Comparison of ENCODE assay signal across 8 cellular contexts in genomic region chr9:18438300-18438925, GRCh38. TPM values are rescaled to one million over a fixed set of nuclear protein-coding genes. Genes with fewer than 3 reads are reported as not detected.
DNase-seq lines count a peak whose midpoint lies in the region; ATAC-seq and TF ChIP-seq lines count a peak whose summit lies in the region.

No MANE protein-coding gene starts in this region.

- 2% methylated on average over 7 of the region's 31 CpGs; no CpG with 5 or more reads in 1 of the 2 experiments for WGBS in IMR-90 (ENCODE audit: extremely low coverage in 2 of 2, insufficient read length in 1 of 2), 2 experiments

- peak overlapping the region; percentile 61 for H4K91ac ChIP-seq in IMR-90 (ENCODE audit: insufficient read depth, low read depth, low read length)

- H3K23ac ChIP-seq in IMR-90 (ENCODE audit: low read depth, low read length) = peak overlapping the region; percentile 76; the same call in 1 of the 2 replicates

- 0 out of 2 replicates have a peak overlapping the region, but pooled peaks have one; percentile 11 for H2AK5ac ChIP-seq in IMR-90 (ENCODE audit: low read depth, low read length)

- H3K4me1 ChIP-seq in IMR-90 (ENCODE audit: control insufficient read depth, insufficient read depth, low read length) (peaks cover 9% of the 10 kb centered on the region), subcutaneous abdominal adipose tissue (ENCODE audit: control insufficient read depth in 5 of 5, insufficient read depth in 5 of 5, low read length in 5 of 5) (peaks cover 0 to 21% (median 19%) of the 10 kb centered on the region in 5 donors)

- H3K4me2 ChIP-seq in IMR-90 (ENCODE audit: low read depth, low read length) = peak overlapping the region; percentile 46

- H3K4me1 Mint-ChIP-seq in stimulated activated effector memory CD8-positive, alpha-beta T cell treated with anti-CD3 and anti-CD28 coated beads, Interleukin-12 subunit alpha, Interleukin-12 subunit beta, amount 100 ng/mL, for 72 hours = peaks cover 7% of the 10 kb centered on the region

- no peaks in the 10 kb centered on the region for H4K20me1 ChIP-seq in IMR-90 (ENCODE audit: insufficient read depth, low read length)

- TF ChIP-seq POLR2A in IMR-90 (IDR thresholded peaks at IDR 0.05; ENCODE audit: low read depth, low read length) = no peak

- H3K56ac ChIP-seq in IMR-90 (ENCODE audit: extremely low read depth, insufficient read depth, low read length) = peak overlapping the region; percentile 50

- H2AFZ ChIP-seq in IMR-90 (replicated peaks; ENCODE audit: low read length, poor library complexity) = peak overlapping the region; percentile 90

- H3K9me1 ChIP-seq in IMR-90 (ENCODE audit: insufficient read depth, low read length) = no peaks in the 10 kb centered on the region

- H2BK15ac ChIP-seq in IMR-90 (ENCODE audit: low read depth, low read length) = peak overlapping the region; percentile 48; the same call in 2 of the 3 replicates

- H3K4me3 ChIP-seq in IMR-90 (ENCODE audit: insufficient read depth, low read depth, low read length) (peak overlapping the region; percentile 12), subcutaneous abdominal adipose tissue (ENCODE audit: low read depth in 1 of 5, low read length in 5 of 5) (peak overlapping the region; percentile 61 to 79 (median 69))

- H2BK20ac ChIP-seq in IMR-90 (ENCODE audit: low read depth, low read length) = peak overlapping the region; percentile 50; the same call in 1 of the 2 replicates

- DNase-seq in IMR-90 (peak; percentile 44), dermis blood vessel endothelial cell (peak; percentile 76), left lobe of liver (ENCODE audit: low spot score) (peak; percentile 59), NCI-H2029 (lab: John Stamatoyannopoulos, UW) (no peak)
- DNase-seq in stimulated activated CD4-positive, alpha-beta T cell treated with anti-CD3 and anti-CD28 coated beads, Interleukin-2, amount 100 ng/mL, for 24 hours = no peak
- no peak for DNase-seq in stimulated activated effector memory CD8-positive, alpha-beta T cell treated with anti-CD3 and anti-CD28 coated beads, Interleukin-12 subunit alpha, Interleukin-12 subunit beta, amount 100 ng/mL, for 72 hours (ENCODE audit: low spot score in 2 of 2)

- H3K27me3 ChIP-seq in IMR-90 (ENCODE audit: control insufficient read depth, insufficient read depth, low read length) (no peaks in the 10 kb centered on the region), subcutaneous abdominal adipose tissue (ENCODE audit: control insufficient read depth in 5 of 5, insufficient read depth in 4 of 5, low read length in 5 of 5) (no peaks in the 10 kb centered on the region)

- H2BK5ac ChIP-seq in IMR-90 (ENCODE audit: low read depth, low read length, poor library complexity, severe bottlenecking) = peak overlapping the region; percentile 14

- no peaks in the 10 kb centered on the region for H3K36me3 Mint-ChIP-seq in stimulated activated effector memory CD8-positive, alpha-beta T cell treated with anti-CD3 and anti-CD28 coated beads, Interleukin-12 subunit alpha, Interleukin-12 subunit beta, amount 100 ng/mL, for 72 hours

- H3K14ac ChIP-seq in IMR-90 (replicated peaks; ENCODE audit: low read depth, low read length) = peak overlapping the region; percentile 53

- dilution Hi-C loops in IMR-90 (cut with HindIII; ENCODE audit: low sequenced_read_pairs, unreplicated experiment) = no loop called here

- H3K9ac ChIP-seq in IMR-90 (ENCODE audit: low read depth, low read length) (peak overlapping the region; percentile 23), subcutaneous abdominal adipose tissue (ENCODE audit: low read length in 5 of 5) (peak overlapping the region in 1 of 5 donors; percentile 60)

- peak overlapping the region; percentile 19 for H2AK9ac ChIP-seq in IMR-90 (replicated peaks; ENCODE audit: low read depth, low read length, poor library complexity)

- TF ChIP-seq RAD21 in IMR-90 (IDR thresholded peaks at IDR 0.05; ENCODE audit: low read length) = peak; percentile 36; the same call in 1 of the 2 replicates

- H3K4ac ChIP-seq in IMR-90 (ENCODE audit: low read depth, low read length) = peak overlapping the region; percentile 69

- H4K5ac ChIP-seq in IMR-90 (ENCODE audit: low read depth, low read length) = peak overlapping the region; percentile 5; the same call in 1 of the 2 replicates

- peak overlapping the region; percentile 28; the same call in 1 of the 2 replicates for H3K18ac ChIP-seq in IMR-90 (ENCODE audit: low read depth, low read length)

- H3K36me3 ChIP-seq in IMR-90 (ENCODE audit: control insufficient read depth, insufficient read depth, low read length) (no peaks in the 10 kb centered on the region), subcutaneous abdominal adipose tissue (ENCODE audit: control insufficient read depth in 5 of 5, insufficient read depth in 5 of 5, low read length in 5 of 5) (no peaks in the 10 kb centered on the region)

- H3K27ac ChIP-seq in IMR-90 (ENCODE audit: insufficient read depth, low read length) = peak overlapping the region; percentile 83
- peak overlapping the region; percentile 54 for H3K27ac ChIP-seq in subcutaneous abdominal adipose tissue (ENCODE audit: low read depth, low read length)

- no peaks in the 10 kb centered on the region for H3K9me3 Mint-ChIP-seq in stimulated activated effector memory CD8-positive, alpha-beta T cell treated with anti-CD3 and anti-CD28 coated beads, Interleukin-12 subunit alpha, Interleukin-12 subunit beta, amount 100 ng/mL, for 72 hours

- H3K79me1 ChIP-seq in IMR-90 (ENCODE audit: low read depth in 1 of 2, low read length in 2 of 2) = no peaks in the 10 kb centered on the region

- CTCF ChIA-PET in IMR-90 (lab: Yijun Ruan, JAX) = interaction anchor here (0.6 to 2.3 kb wide), 10 partner anchors 9 to 591 kb away, joined by 3 to 20 read pairs (median 3); no protein-coding TSS in a partner anchor

- in situ Hi-C loops in IMR-90 (cut with MboI; ENCODE audit: low sequenced_read_pairs) = loop anchor here (25.0 kb wide), 1 partner anchor 626 kb away; no protein-coding TSS in a partner anchor

- no peak overlapping the region for H3K4me3 Mint-ChIP-seq in stimulated activated effector memory CD8-positive, alpha-beta T cell treated with anti-CD3 and anti-CD28 coated beads, Interleukin-12 subunit alpha, Interleukin-12 subunit beta, amount 100 ng/mL, for 72 hours

- H2BK120ac ChIP-seq in IMR-90 (ENCODE audit: low read depth, low read length) = peak overlapping the region; percentile 93

- peak overlapping the region; percentile 33 to 83 for H4K8ac ChIP-seq in IMR-90 (ENCODE audit: low read depth in 2 of 2, low read length in 2 of 2)

- H3K9me3 ChIP-seq in IMR-90 (ENCODE audit: control insufficient read depth, insufficient read depth, low read length) (no peaks in the 10 kb centered on the region), subcutaneous abdominal adipose tissue (ENCODE audit: control insufficient read depth in 5 of 5, low read length in 5 of 5) (no peaks in the 10 kb centered on the region)

- intact Hi-C loops in IMR-90 (cut with micrococcal nuclease) = loop anchor here (1.0 kb wide), 1 partner anchor 183 kb away; no protein-coding TSS in a partner anchor

- POLR2A ChIA-PET in IMR-90 (lab: Charles Lee; ENCODE audit: unreplicated experiment) = no interaction called here

- no peak overlapping the region for H3K27ac Mint-ChIP-seq in stimulated activated effector memory CD8-positive, alpha-beta T cell treated with anti-CD3 and anti-CD28 coated beads, Interleukin-12 subunit alpha, Interleukin-12 subunit beta, amount 100 ng/mL, for 72 hours

- peak; percentile 41 for TF ChIP-seq CTCF in IMR-90 (conservative IDR thresholded peaks at IDR 0.05; ENCODE audit: low read depth, low read length)

- no TSS peak for BruUV-seq in IMR-90 (replicated peaks; lab: Mats Ljungman, UMichigan)

- ATAC-seq in IMR-90 (ENCODE audit: low read depth) (peak; percentile 66), left lobe of liver (peak; percentile 71), GM21576 (IDR thresholded peaks at IDR 0.05; ENCODE audit: unreplicated experiment) (no peak)
- no peak for ATAC-seq in stimulated activated effector memory CD8-positive, alpha-beta T cell treated with anti-CD3 and anti-CD28 coated beads, Interleukin-12 subunit alpha, Interleukin-12 subunit beta, amount 100 ng/mL, for 72 hours

TF ChIP-seq in IMR-90, 13 proteins besides CTCF, POLR2A, EP300 and RAD21:
- TF ChIP-seq MXI1 (IDR thresholded peaks at IDR 0.05; ENCODE audit: borderline replicate concordance, low read depth, low read length) (no peak), RCOR1 (IDR thresholded peaks at IDR 0.05; ENCODE audit: insufficient replicate concordance, low read length) (no peak), SMC3 (IDR thresholded peaks at IDR 0.05; ENCODE audit: low read depth, low read length) (no peak), FOS (IDR thresholded peaks at IDR 0.05; ENCODE audit: low read depth, low read length) (no peak)

RNA-seq across cellular contexts. Expression of gene ADAMTSL1, which starts 35.5 kb away (rescaled TPM):
- 49.2 and 62.2 TPM in 2 replicates for total RNA-seq in IMR-90 (2012; rRNA removed)
- polyA plus RNA-seq in IMR-90 (2012; rRNA removed) = 38.2 and 44.3 TPM in 2 replicates
- 21.1 and 26.2 TPM in 2 replicates for polyA plus RNA-seq in IMR-90 (2012; cell fraction: cytosol; rRNA removed)
- 62.0 and 66.3 TPM in 2 replicates for polyA plus RNA-seq in IMR-90 (2012; cell fraction: nucleus; rRNA removed; ENCODE audit: low replicate concordance)
- 6.0 and 15.8 TPM in 2 replicates for total RNA-seq in dermis blood vessel endothelial cell
- total RNA-seq in left lobe of liver = 1.9 TPM

Comparison
In these comparisons a context has a peak if more than half of its experiments do, and no peak if none do; other contexts are left out.
1. ATAC-seq: peak in IMR-90 (single experiment) and left lobe of liver (single experiment); none in GM21576 (single experiment) and stimulated activated effector memory CD8-positive, alpha-beta T cell treated with anti-CD3 and anti-CD28 coated beads, Interleukin-12 subunit alpha, Interleukin-12 subunit beta, amount 100 ng/mL, for 72 hours (single experiment).
2. DNase-seq: peak in IMR-90 (single experiment), dermis blood vessel endothelial cell (single experiment) and left lobe of liver (single experiment); none in NCI-H2029 (single experiment), stimulated activated CD4-positive, alpha-beta T cell treated with anti-CD3 and anti-CD28 coated beads, Interleukin-2, amount 100 ng/mL, for 24 hours (0 of 2) and stimulated activated effector memory CD8-positive, alpha-beta T cell treated with anti-CD3 and anti-CD28 coated beads, Interleukin-12 subunit alpha, Interleukin-12 subunit beta, amount 100 ng/mL, for 72 hours (0 of 2).